In genomic region chr12:9083793-9084192, GRCh38 we compare ENCODE assay signal across 9 cellular contexts. TPM values are rescaled to one million over a fixed set of nuclear protein-coding genes. Genes with fewer than 3 reads are reported as not detected.
"Had no signal": no experiment of that assay in that cellular context is flagged by ENCODE, and none has a peak within 500 bp of the region (broad histone marks: within the 10 kb centered on the region; RNA-seq: fewer than 3 reads in every experiment).

No MANE protein-coding gene starts in this region.

- FAIRE-seq: H1, H54, HTR-8/SVneo had no signal

- H3K27ac Mint-ChIP-seq: GM23338, H9, IgD-negative memory B cell had no signal

- H3K4me1 Mint-ChIP-seq: GM23338, H9, IgD-negative memory B cell had no signal

- DNase-seq: H9, HCEC 1CT had no signal

- H3K4me3 Mint-ChIP-seq: GM23338, H9 had no signal

- H3K4me2 ChIP-seq: GM23338, KMS-11 had no signal

- ATAC-seq: GM23338 had no signal

- H2AFZ ChIP-seq: GM23338 had no signal

- H3K27ac ChIP-seq: KMS-11 had no signal

- H3K4me3 ChIP-seq: GM23338 had no signal

- H3K9ac ChIP-seq: KMS-11 had no signal

RNA-seq across cellular contexts. Expression of gene A2M, which starts 31.9 kb away (rescaled TPM):
- total RNA-seq: GM23338, H1, HT-29 had no signal
- polyA plus RNA-seq: IgD-negative memory B cell had no signal
